17 cellular contexts compared by ENCODE assay signal in genomic region chr19:6234527-6234926, GRCh38. TPM values are rescaled to one million over a fixed set of nuclear protein-coding genes. Genes with fewer than 3 reads are reported as not detected.
A peak's percentile ranks its signal among the peaks of the same experiment; 100 is the strongest.
DNase-seq lines count a peak whose midpoint lies in the region; ATAC-seq and TF ChIP-seq lines count a peak whose summit lies in the region.
"Had no signal": no experiment of that assay in that cellular context is flagged by ENCODE, and none has a peak within 500 bp of the region (broad histone marks: within the 10 kb centered on the region; RNA-seq: fewer than 3 reads in every experiment).

No MANE protein-coding gene starts in this region.

- peaks cover 40% of the 10 kb centered on the region for H3K4me1 Mint-ChIP-seq in glutamatergic neuron (ENCODE audit: low read depth, unreplicated experiment)

- H3K4me3 ChIP-seq in BLaER1: peak overlapping the region; percentile 44
- no peak overlapping the region for H3K4me3 ChIP-seq in RWPE2 (ENCODE audit: severe bottlenecking)
- no peak overlapping the region for H3K4me3 ChIP-seq in gastrocnemius medialis
- no peak overlapping the region for H3K4me3 ChIP-seq in PC-3 (ENCODE audit: low read length)
- H3K4me3 ChIP-seq: hepatocyte, testis had no signal

- peaks cover 5% of the 10 kb centered on the region for H3K36me3 Mint-ChIP-seq in glutamatergic neuron (ENCODE audit: unreplicated experiment)

- H3K27ac ChIP-seq in BLaER1 (peak overlapping the region; percentile 57), RWPE2 (ENCODE audit: poor library complexity, severe bottlenecking) (no peak overlapping the region), gastrocnemius medialis (peak overlapping the region; percentile 66 to 80 (median 71)), PC-3 (ENCODE audit: low read length) (no peak overlapping the region)
- H3K27ac ChIP-seq: hepatocyte, testis had no signal

- no TSS peak for BruUV-seq in PC-3 (replicated peaks; lab: Mats Ljungman, UMichigan)

- no peak for ATAC-seq in RWPE2 (ENCODE audit: low read depth)
- no peak for ATAC-seq in gastrocnemius medialis
- ATAC-seq in PC-3: no peak
- no peak for ATAC-seq in HG03025 (IDR thresholded peaks at IDR 0.05; ENCODE audit: low FRiP score, unreplicated experiment)
- ATAC-seq: activated CD8-positive, alpha-beta T cell treated with anti-CD3 and anti-CD28 coated beads for 36 hours had no signal

- TF ChIP-seq POLR2A in gastrocnemius medialis (IDR thresholded peaks at IDR 0.05): no peak

- CTCF ChIA-PET in PC-3 (lab: Charles Lee): no interaction called here

- H3K4me2 ChIP-seq in BLaER1: peak overlapping the region; percentile 94
- no peak overlapping the region for H3K4me2 ChIP-seq in PC-3 (ENCODE audit: low read length)
- H3K4me2 ChIP-seq: hepatocyte had no signal

- in situ Hi-C loops in gastrocnemius medialis (cut with MboI; ENCODE audit: low sequenced_read_pairs in 4 of 4): no loop called here

- H3K79me2 ChIP-seq in PC-3 (ENCODE audit: low read length): peaks cover 86% of the 10 kb centered on the region

- POLR2A ChIA-PET in PC-3 (lab: Charles Lee; ENCODE audit: unreplicated experiment): no interaction called here

- peaks cover 13% of the 10 kb centered on the region for H3K9me3 Mint-ChIP-seq in glutamatergic neuron (ENCODE audit: unreplicated experiment)
- H3K9me3 Mint-ChIP-seq: activated CD8-positive, alpha-beta T cell treated with anti-CD3 and anti-CD28 coated beads for 36 hours; neural crest cell had no signal

- peak overlapping the region; percentile 64 for H3K27ac Mint-ChIP-seq in glutamatergic neuron (ENCODE audit: unreplicated experiment)
- H3K27ac Mint-ChIP-seq: activated CD8-positive, alpha-beta T cell treated with anti-CD3 and anti-CD28 coated beads for 36 hours had no signal

- no peaks in the 10 kb centered on the region for H3F3A ChIP-seq in PC-3 (ENCODE audit: low read length, unreplicated experiment)

- no peaks in the 10 kb centered on the region for H3K9me3 ChIP-seq in BLaER1
- H3K9me3 ChIP-seq in RWPE2 (ENCODE audit: severe bottlenecking): no peaks in the 10 kb centered on the region
- H3K9me3 ChIP-seq in gastrocnemius medialis: no peaks in the 10 kb centered on the region
- H3K9me3 ChIP-seq in PC-3 (ENCODE audit: low read length): no peaks in the 10 kb centered on the region
- H3K9me3 ChIP-seq: BE2C, testis had no signal

- intact Hi-C loops in gastrocnemius medialis (cut with DNase I; ENCODE audit: low total_unique reads): no loop called here
- intact Hi-C loops in PC-3 (cut with micrococcal nuclease): no loop called here

- peak overlapping the region; percentile 27 for H3K9ac ChIP-seq in BLaER1
- no peak overlapping the region for H3K9ac ChIP-seq in PC-3 (ENCODE audit: low read length)

- peaks cover 23% of the 10 kb centered on the region for H3K27me3 Mint-ChIP-seq in glutamatergic neuron (ENCODE audit: unreplicated experiment)
- H3K27me3 Mint-ChIP-seq: activated CD8-positive, alpha-beta T cell treated with anti-CD3 and anti-CD28 coated beads for 36 hours had no signal

- H3K36me3 ChIP-seq in BLaER1 (peaks cover 35% of the 10 kb centered on the region), RWPE2 (ENCODE audit: low read depth) (no peaks in the 10 kb centered on the region; the same call in 1 of the 2 replicates), gastrocnemius medialis (peaks cover 0 to 10% of the 10 kb centered on the region in 2 donors), PC-3 (ENCODE audit: low read depth, low read length) (peaks cover 4% of the 10 kb centered on the region; the same call in 1 of the 2 replicates)

- DNase-seq in RWPE2 (ENCODE audit: low spot score): peak; percentile 29
- no peak for DNase-seq in glutamatergic neuron
- DNase-seq in gastrocnemius medialis: no peak
- DNase-seq in PC-3: no peak
- no peak for DNase-seq in activated CD4-positive, alpha-beta T cell treated with anti-CD3 and anti-CD28 coated beads for 48 hours
- DNase-seq in NCI-H345 (lab: John Stamatoyannopoulos, UW): no peak
- DNase-seq: activated CD8-positive, alpha-beta T cell treated with anti-CD3 and anti-CD28 coated beads for 36 hours; activated naive CD4-positive, alpha-beta T cell; DND-41; MM.1S; stimulated activated CD4-positive, alpha-beta T cell treated with anti-CD3 and anti-CD28 coated beads, Interleukin-12 subunit alpha, Interleukin-12 subunit beta, amount 100 ng/mL, for 4 hours; testis had no signal

- H3K4me1 ChIP-seq in BLaER1 (peaks cover 100% of the 10 kb centered on the region), RWPE2 (ENCODE audit: insufficient read depth, poor library complexity, severe bottlenecking) (peaks cover 50% of the 10 kb centered on the region), gastrocnemius medialis (peaks cover 68 to 72% of the 10 kb centered on the region in 2 donors), PC-3 (ENCODE audit: insufficient read depth, low read length) (peaks cover 42% of the 10 kb centered on the region)

- TF ChIP-seq CTCF in RWPE2 (IDR thresholded peaks at IDR 0.05; ENCODE audit: poor library complexity, severe bottlenecking) (no peak), glutamatergic neuron (IDR thresholded peaks at IDR 0.05; ENCODE audit: partially characterized antibody, unreplicated experiment) (no peak), gastrocnemius medialis (IDR thresholded peaks at IDR 0.05 in 4 of 5, conservative IDR thresholded peaks at IDR 0.05 in 1 of 5) (no peak), PC-3 (conservative IDR thresholded peaks at IDR 0.05; ENCODE audit: low read depth, low read length) (no peak)

- no peak overlapping the region for H2AFZ ChIP-seq in PC-3 (ENCODE audit: low read length)
- H2AFZ ChIP-seq: hepatocyte had no signal

- H4K20me1 ChIP-seq in BLaER1: peaks cover 100% of the 10 kb centered on the region
- peaks cover 10% of the 10 kb centered on the region; the same call in 1 of the 2 replicates for H4K20me1 ChIP-seq in PC-3 (ENCODE audit: low read length)

- no peaks in the 10 kb centered on the region for H3K9me2 ChIP-seq in PC-3 (replicated peaks; ENCODE audit: low read length)

- H3K4me3 Mint-ChIP-seq in glutamatergic neuron (ENCODE audit: unreplicated experiment): peak overlapping the region; percentile 49
- H3K4me3 Mint-ChIP-seq: activated CD8-positive, alpha-beta T cell treated with anti-CD3 and anti-CD28 coated beads for 36 hours; neural crest cell had no signal

- H3K27me3 ChIP-seq in BLaER1 (no peaks in the 10 kb centered on the region), RWPE2 (ENCODE audit: insufficient read depth, poor library complexity, severe bottlenecking) (no peaks in the 10 kb centered on the region), gastrocnemius medialis (no peaks in the 10 kb centered on the region), PC-3 (ENCODE audit: low read length) (no peaks in the 10 kb centered on the region)
- H3K27me3 ChIP-seq: BE2C, hepatocyte, testis had no signal

RNA-seq across cellular contexts. Expression of gene MLLT1, which starts 45.2 kb away (rescaled TPM):
- total RNA-seq in glutamatergic neuron (ENCODE audit: unreplicated experiment) (52.9 TPM), gastrocnemius medialis (10 to 100 TPM; 13.9 to 37.7 (median 24.4) TPM), PC-3 (2014; rRNA removed) (29.0 and 36.5 TPM in 2 replicates)

Comparison
In these comparisons a context has a peak if more than half of its experiments do, and no peak if none do; other contexts are left out.
1. H3K27ac ChIP-seq: peak in BLaER1 (single experiment) and gastrocnemius medialis (4 of 4); none in RWPE2 (single experiment) and PC-3 (single experiment).